In genomic region chr6:117481926-117482239, GRCh38 we compare ENCODE assay signal across 8 cellular contexts. TPM values are rescaled to one million over a fixed set of nuclear protein-coding genes. Genes with fewer than 3 reads are reported as not detected.
A peak's percentile ranks its signal among the peaks of the same experiment; 100 is the strongest.
DNase-seq lines count a peak whose midpoint lies in the region; ATAC-seq and TF ChIP-seq lines count a peak whose summit lies in the region.

No MANE protein-coding gene starts in this region.

- H3K9me3 ChIP-seq in AG04450 (ENCODE audit: control insufficient read depth, insufficient read depth, low read length) = peaks cover 3% of the 10 kb centered on the region

- H2BK15ac ChIP-seq in mesendoderm (replicated peaks; ENCODE audit: low read depth) = no peak overlapping the region

- peaks cover 3% of the 10 kb centered on the region for H3K79me2 ChIP-seq in mesendoderm (ENCODE audit: control insufficient read depth, insufficient read depth, low read length)

- H3K56ac ChIP-seq in mesendoderm (ENCODE audit: low read length) = no peak overlapping the region

- no peak overlapping the region for H4K8ac ChIP-seq in mesendoderm (ENCODE audit: low read depth, low read length)

- H3K9ac ChIP-seq in mesendoderm (ENCODE audit: low read length) = peak overlapping the region; percentile 20

- no peak overlapping the region for H3K18ac ChIP-seq in mesendoderm (ENCODE audit: low read length)

- WGBS in mesendoderm (ENCODE audit: extremely low coverage, insufficient coverage, low lambda C conversion rate) = no CpG with 5 or more reads among the region's 2 CpGs

- no peak overlapping the region for H3K23ac ChIP-seq in mesendoderm (ENCODE audit: low read length)

- TF ChIP-seq CTCF in AG04450 (IDR thresholded peaks at IDR 0.05; ENCODE audit: low read depth, low read length) = no peak
- TF ChIP-seq CTCF in astrocyte of the spinal cord (IDR thresholded peaks at IDR 0.05; ENCODE audit: low read depth, low read length) = no peak

- in situ Hi-C loops in astrocyte of the spinal cord (cut with HindIII; ENCODE audit: low sequenced_read_pairs) = no loop called here

- no peak overlapping the region for H2AK5ac ChIP-seq in mesendoderm (ENCODE audit: low read length)

- POLR2A ChIA-PET in AG04450 (lab: Yijun Ruan, JAX) = interaction anchor here (1.0 kb wide), 1 partner anchor 32 kb away, joined by 4 read pairs; no protein-coding TSS in a partner anchor

- peak overlapping the region; percentile 80 for H3K4me3 ChIP-seq in AG04450 (ENCODE audit: low read depth, low read length)
- peak overlapping the region; percentile 70 for H3K4me3 ChIP-seq in astrocyte of the spinal cord (ENCODE audit: low read depth, low read length)
- no peak overlapping the region for H3K4me3 ChIP-seq in mesendoderm (ENCODE audit: low read length)

- no peaks in the 10 kb centered on the region for H3K27me3 ChIP-seq in AG04450 (ENCODE audit: control insufficient read depth, insufficient read depth, low read length)
- no peaks in the 10 kb centered on the region for H3K27me3 ChIP-seq in mesendoderm (ENCODE audit: insufficient read depth, low read length, poor library complexity)

- H3K4ac ChIP-seq in mesendoderm (ENCODE audit: low read depth, low read length) = no peak overlapping the region

- no peak overlapping the region for H4K5ac ChIP-seq in mesendoderm (ENCODE audit: low read length)

- peak overlapping the region; percentile 52 for H3K4me2 ChIP-seq in mesendoderm (ENCODE audit: low read length)

- no peaks in the 10 kb centered on the region for H3K36me3 ChIP-seq in mesendoderm (ENCODE audit: control insufficient read depth, insufficient read depth, low read length)

- H2BK5ac ChIP-seq in mesendoderm (ENCODE audit: low read length) = no peak overlapping the region

- H3K27ac ChIP-seq in AG04450 (ENCODE audit: low read depth, low read length) (no peak overlapping the region), mesendoderm (ENCODE audit: low read depth, low read length) (no peak overlapping the region)

- DNase-seq in AG04450 (ENCODE audit: low read depth, low spot score) = no peak
- no peak for DNase-seq in astrocyte of the spinal cord (ENCODE audit: low read depth, low spot score)
- peak; percentile 47 for DNase-seq in mesendoderm
- DNase-seq in NCI-H446 (lab: John Stamatoyannopoulos, UW) = no peak
- no peak for DNase-seq in mucosa of gallbladder (ENCODE audit: low spot score)

- H2BK120ac ChIP-seq in mesendoderm (ENCODE audit: low read depth, low read length) = no peak overlapping the region

- CTCF ChIA-PET in AG04450 (lab: Charles Lee) = interaction anchor here (0.5 to 2.4 kb wide), 2 partner anchors 32 to 83 kb away, joined by 4 to 14 read pairs; no protein-coding TSS in a partner anchor

- ATAC-seq in HG02798 (IDR thresholded peaks at IDR 0.05; ENCODE audit: poor library complexity, unreplicated experiment) (peak; percentile 0), GM21723 (IDR thresholded peaks at IDR 0.05; ENCODE audit: unreplicated experiment) (no peak), GM21367 (IDR thresholded peaks at IDR 0.05; ENCODE audit: unreplicated experiment) (no peak)

- H3K4me1 ChIP-seq in mesendoderm (ENCODE audit: control insufficient read depth, low read depth, low read length) = peaks cover 8% of the 10 kb centered on the region

- H3K79me1 ChIP-seq in mesendoderm (ENCODE audit: low read length) = peaks cover 5% of the 10 kb centered on the region

RNA-seq across cellular contexts. Expression of gene DCBLD1, which starts 0.6 kb away (rescaled TPM):
- polyA plus RNA-seq in AG04450 (2011; rRNA removed) = 14.9 and 19.0 TPM in 2 replicates
- polyA minus RNA-seq in AG04450 (2011; rRNA and poly(A)+ RNA removed) = 16.6 and 17.3 TPM in 2 replicates
- polyA plus RNA-seq in mesendoderm (2013, experiment 1 of 2) = 9.6 TPM
- polyA plus RNA-seq in mesendoderm (2013, experiment 2 of 2) = 9.6 TPM
- total RNA-seq in mucosa of gallbladder = 11.7 TPM

RNA-seq across cellular contexts. Expression of gene ROS1, which starts 56.1 kb away (rescaled TPM):
- polyA plus RNA-seq in AG04450 (2011; rRNA removed) = not detected in 2 replicates
- not detected in 2 replicates for polyA minus RNA-seq in AG04450 (2011; rRNA and poly(A)+ RNA removed)
- not detected for polyA plus RNA-seq in mesendoderm (2013, experiment 1 of 2)
- polyA plus RNA-seq in mesendoderm (2013, experiment 2 of 2) = not detected
- total RNA-seq in mucosa of gallbladder = 0.12 TPM
